10 cellular contexts compared by ENCODE assay signal in genomic region chrX:108001218-108001814, GRCh38. TPM values are rescaled to one million over a fixed set of nuclear protein-coding genes. Genes with fewer than 3 reads are reported as not detected.
DNase-seq lines count a peak whose midpoint lies in the region; ATAC-seq, FAIRE-seq and TF ChIP-seq lines count a peak whose summit lies in the region.
"Had no signal": no experiment of that assay in that cellular context is flagged by ENCODE, and none has a peak within 500 bp of the region (broad histone marks: within the 10 kb centered on the region; RNA-seq: fewer than 3 reads in every experiment).

No MANE protein-coding gene starts in this region.

- POLR2A ChIA-PET in Panc1 (lab: Charles Lee) = interaction anchor here (0.6 kb wide), 1 partner anchor 44 kb away, joined by 3 read pairs; the partner anchor contains the start of gene VSIG1

- H3K27ac ChIP-seq in Panc1 (ENCODE audit: low read length) (no peak overlapping the region), epithelial cell of prostate (peak overlapping the region; percentile 61)

- in situ Hi-C loops in Panc1 (cut with HindIII; ENCODE audit: low pct_unique_long_range_greater_than_20kb, low sequenced_read_pairs) = no loop called here

- no peaks in the 10 kb centered on the region for H3K4me1 Mint-ChIP-seq in stimulated activated memory B cell treated with anti-CD40 and anti-IgM and Interleukin-4, amounts not matched to agents 10 μg/mL and 1 μg/mL and 100 μg/mL, for 72 hours

- ATAC-seq in GM21423 (IDR thresholded peaks at IDR 0.05; ENCODE audit: unreplicated experiment) (peak; percentile 72), Panc1 (peak; percentile 91), HG02840 (IDR thresholded peaks at IDR 0.05; ENCODE audit: low FRiP score, unreplicated experiment) (no peak)
- ATAC-seq in stimulated activated memory B cell treated with anti-CD40 and anti-IgM and Interleukin-4, amounts not matched to agents 10 μg/mL and 1 μg/mL and 100 μg/mL, for 72 hours = peak; percentile 66

- H3K27me3 ChIP-seq in Panc1 (ENCODE audit: control insufficient read depth, insufficient read depth, low read length) = no peaks in the 10 kb centered on the region

- H3K4me3 ChIP-seq in Panc1 (ENCODE audit: low read depth in 2 of 2, low read length in 2 of 2) = peak overlapping the region in 1 of 2 experiments; percentile 11; a peak in 1 of 4 replicates

- no peak overlapping the region for H3K27ac Mint-ChIP-seq in stimulated activated memory B cell treated with anti-CD40 and anti-IgM and Interleukin-4, amounts not matched to agents 10 μg/mL and 1 μg/mL and 100 μg/mL, for 72 hours
- H3K27ac Mint-ChIP-seq: stimulated activated naive CD8-positive, alpha-beta T cell treated with anti-CD3 and anti-CD28 coated beads, Interleukin-15, Interleukin-2, amounts not matched to agents 100 ng/mL and 50 ng/mL, for 24 hours had no signal

- no peaks in the 10 kb centered on the region for H3K27me3 Mint-ChIP-seq in stimulated activated memory B cell treated with anti-CD40 and anti-IgM and Interleukin-4, amounts not matched to agents 10 μg/mL and 1 μg/mL and 100 μg/mL, for 72 hours

- H3K4me3 Mint-ChIP-seq in stimulated activated memory B cell treated with anti-CD40 and anti-IgM and Interleukin-4, amounts not matched to agents 10 μg/mL and 1 μg/mL and 100 μg/mL, for 72 hours = no peak overlapping the region
- H3K4me3 Mint-ChIP-seq: stimulated activated naive CD8-positive, alpha-beta T cell treated with anti-CD3 and anti-CD28 coated beads, Interleukin-15, Interleukin-2, amounts not matched to agents 100 ng/mL and 50 ng/mL, for 24 hours had no signal

- H3K36me3 Mint-ChIP-seq in stimulated activated memory B cell treated with anti-CD40 and anti-IgM and Interleukin-4, amounts not matched to agents 10 μg/mL and 1 μg/mL and 100 μg/mL, for 72 hours = peaks cover 5% of the 10 kb centered on the region

- H3K9me3 Mint-ChIP-seq in stimulated activated memory B cell treated with anti-CD40 and anti-IgM and Interleukin-4, amounts not matched to agents 10 μg/mL and 1 μg/mL and 100 μg/mL, for 72 hours = no peaks in the 10 kb centered on the region
- H3K9me3 Mint-ChIP-seq: stimulated activated naive CD8-positive, alpha-beta T cell treated with anti-CD3 and anti-CD28 coated beads, Interleukin-15, Interleukin-2, amounts not matched to agents 100 ng/mL and 50 ng/mL, for 24 hours had no signal

- FAIRE-seq in HTR-8/SVneo (lab: Jason Lieb, UNC) = no peak
- FAIRE-seq: endometrium had no signal

- no peaks in the 10 kb centered on the region for H3K9me3 ChIP-seq in Panc1 (ENCODE audit: control insufficient read depth, insufficient read depth, low read depth, low read length)

- intact Hi-C loops in Panc1 (cut with micrococcal nuclease; ENCODE audit: unreplicated experiment) = no loop called here

- no TSS peak for BruUV-seq in Panc1 (replicated peaks; lab: Mats Ljungman, UMichigan)

- peak; percentile 79 for TF ChIP-seq CTCF in Panc1 (IDR thresholded peaks at IDR 0.05)

- peak; percentile 3 for DNase-seq in activated naive CD4-positive, alpha-beta T cell treated with Interleukin-2 at 50 U/mL for 16 hours
- no peak for DNase-seq in activated naive CD4-positive, alpha-beta T cell treated with anti-CD3 and anti-CD28 coated beads, Interleukin-2, amount 50 U/mL, for 16 hours
- DNase-seq in HTR-8/SVneo (ENCODE audit: insufficient read length, low spot score) = peak; percentile 7
- DNase-seq in Panc1 (ENCODE audit: low read depth, low spot score) = no peak
- DNase-seq in epithelial cell of prostate (ENCODE audit: low read depth, low spot score) = no peak

- no peaks in the 10 kb centered on the region for H3K36me3 ChIP-seq in Panc1 (ENCODE audit: control insufficient read depth, insufficient read depth, low read length)

- CTCF ChIA-PET in Panc1 (lab: Charles Lee) = no interaction called here

- H3K4me1 ChIP-seq in Panc1 (ENCODE audit: control insufficient read depth, insufficient read depth, low read length) = no peaks in the 10 kb centered on the region

RNA-seq across cellular contexts. Expression of gene TEX13B, which starts 19.1 kb away (rescaled TPM):
- total RNA-seq in Panc1 (2021; ENCODE audit: unreplicated experiment) = not detected
- polyA plus RNA-seq in Panc1 (2012; ENCODE audit: insufficient read length) = not detected

RNA-seq across cellular contexts. Expression of gene VSIG1, which starts 43.5 kb away (rescaled TPM):
- not detected for total RNA-seq in Panc1 (2021; ENCODE audit: unreplicated experiment)
- polyA plus RNA-seq in Panc1 (2012; ENCODE audit: insufficient read length) = not detected

Comparison
In these comparisons a context has a peak if more than half of its experiments do, and no peak if none do; other contexts are left out.
1. DNase-seq: peak in activated naive CD4-positive, alpha-beta T cell treated with Interleukin-2 at 50 U/mL for 16 hours (single experiment) and HTR-8/SVneo (single experiment); none in activated naive CD4-positive, alpha-beta T cell treated with anti-CD3 and anti-CD28 coated beads, Interleukin-2, amount 50 U/mL, for 16 hours (single experiment), Panc1 (single experiment) and epithelial cell of prostate (single experiment).